Comparison of ENCODE assay signal across 9 cellular contexts in the genomic region with DNA sequence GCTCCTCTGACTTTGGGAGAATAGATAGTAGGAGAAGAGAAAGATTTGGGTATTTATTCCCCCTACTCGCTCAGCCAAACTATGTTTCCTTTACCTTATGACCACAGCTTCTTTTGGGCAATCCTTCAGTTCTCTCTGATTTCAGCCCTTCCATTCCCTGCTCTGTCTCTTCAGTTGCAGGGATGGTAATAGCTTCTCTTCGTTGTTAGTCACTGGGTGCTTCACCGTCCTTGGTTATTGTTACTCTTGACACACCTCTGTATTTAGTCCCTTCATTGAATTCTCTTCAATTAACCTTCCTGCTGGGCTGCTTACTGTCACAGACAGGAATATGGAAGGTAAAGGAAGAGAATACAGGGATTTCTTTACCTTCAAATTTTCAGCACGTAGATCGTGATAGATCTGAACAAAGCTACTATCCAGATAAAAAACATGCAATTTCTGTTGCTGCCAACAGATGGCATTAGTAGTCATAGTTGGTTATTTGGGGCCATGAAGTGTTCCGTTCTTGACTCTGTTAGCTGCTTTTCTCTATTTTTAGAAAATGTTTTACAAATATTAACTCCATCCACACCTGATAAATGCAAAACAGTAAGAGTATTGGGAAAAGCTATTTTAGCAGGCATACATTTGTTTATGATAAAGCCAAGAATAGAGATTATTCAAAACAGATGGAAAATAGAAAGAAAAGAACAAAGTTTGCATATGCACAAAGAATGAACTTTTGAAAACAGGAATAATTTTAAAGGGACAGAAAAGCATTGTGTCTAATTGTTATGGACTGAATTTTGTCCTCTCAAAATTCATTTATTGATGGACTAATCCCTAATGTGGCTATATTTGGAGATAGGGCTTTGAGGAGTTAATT. TPM values are rescaled to one million over a fixed set of nuclear protein-coding genes. Genes with fewer than 3 reads are reported as not detected.
DNase-seq lines count a peak whose midpoint lies in the region; ATAC-seq, FAIRE-seq and TF ChIP-seq lines count a peak whose summit lies in the region.
"Had no signal": no experiment of that assay in that cellular context is flagged by ENCODE, and none has a peak within 500 bp of the region (broad histone marks: within the 10 kb centered on the region; RNA-seq: fewer than 3 reads in every experiment).

No MANE protein-coding gene starts in this region.

- no peaks in the 10 kb centered on the region for H3K9me3 ChIP-seq in K562 (replicated peaks; ENCODE audit: control insufficient read depth, insufficient read depth, low read depth, low read length)
- no peaks in the 10 kb centered on the region for H3K9me3 ChIP-seq in iPS-20b (ENCODE audit: insufficient read depth, low read depth, low read length)
- no peaks in the 10 kb centered on the region for H3K9me3 ChIP-seq in spleen

- no peak overlapping the region for H3K9ac ChIP-seq in K562 (ENCODE audit: insufficient read depth in 1 of 2, low read depth in 2 of 2, low read length in 2 of 2)
- peak overlapping the region; percentile 70; the same call in 1 of the 2 replicates for H3K9ac ChIP-seq in iPS-20b (ENCODE audit: low read depth, low read length)

- H3K79me2 ChIP-seq in K562 (ENCODE audit: control insufficient read depth, insufficient read depth, low read length) = no peaks in the 10 kb centered on the region

- TF ChIP-seq POLR2A in K562 (conservative IDR thresholded peaks at IDR 0.05) (no peak), spleen (IDR thresholded peaks at IDR 0.05) (no peak)

- H4K20me1 ChIP-seq in K562 (replicated peaks; ENCODE audit: control insufficient read depth, insufficient read depth, low read length) = no peaks in the 10 kb centered on the region

- H2AFZ ChIP-seq in K562 (ENCODE audit: low read depth, low read length) = peak overlapping the region; percentile 53

- BruUV-seq in K562 (replicated peaks; lab: Mats Ljungman, UMichigan) = no TSS peak

- in situ Hi-C loops in K562 (cut with MboI) = no loop called here

- H3K4me1 ChIP-seq in K562 (replicated peaks in 1 of 2; ENCODE audit: control insufficient read depth in 2 of 2, insufficient read depth in 2 of 2, low read length in 2 of 2) = no peaks in the 10 kb centered on the region
- H3K4me1 ChIP-seq in iPS-20b (ENCODE audit: insufficient read depth, low read length) = peaks cover 5% of the 10 kb centered on the region; the same call in 1 of the 2 replicates
- H3K4me1 ChIP-seq in spleen = peaks cover 0 to 11% (median 8%) of the 10 kb centered on the region in 6 donors

- CTCF ChIA-PET in K562 (lab: Yijun Ruan, JAX; ENCODE audit: low intra/inter-chr PET ratio) = interaction anchor here (0.6 to 1.5 kb wide), 3 partner anchors 141 to 579 kb away, joined by 3 to 6 read pairs (median 5); partner anchors contain the start of gene CDK14

- TF ChIP-seq RAD21 in K562 (CRISPR knock-in tag; conservative IDR thresholded peaks at IDR 0.05 in 1 of 2, IDR thresholded peaks at IDR 0.05 in 1 of 2) = peak; percentile 50 to 69

- FAIRE-seq in GM19239 (lab: Jason Lieb, UNC) = peak; percentile 92
- FAIRE-seq in K562 (lab: Jason Lieb, UNC) = peak; percentile 84

- DNase-seq in DMS 273 (lab: John Stamatoyannopoulos, UW; ENCODE audit: unreplicated experiment) (peak; percentile 82), GM19239 (ENCODE audit: insufficient read length, low spot score) (peak; percentile 20), NCI-H345 treated with DMSO at 0.1 percent for 48 hours (lab: John Stamatoyannopoulos, UW; ENCODE audit: unreplicated experiment) (peak; percentile 36), K562 (ENCODE audit: extremely low read depth in 1 of 4, low spot score in 3 of 4) (peak; percentile 32 to 44 (median 38)), spleen (no peak), NCI-H128 (lab: John Stamatoyannopoulos, UW; ENCODE audit: unreplicated experiment) (no peak)

- no peaks in the 10 kb centered on the region for H3K9me1 ChIP-seq in K562 (ENCODE audit: control insufficient read depth, insufficient read depth, low read length)

- no peak overlapping the region for H3K4me2 ChIP-seq in K562 (ENCODE audit: insufficient read depth, low read length)

- H3K27ac ChIP-seq in K562 (ENCODE audit: extremely low read depth, low read depth, low read length) (no peak overlapping the region), iPS-20b (ENCODE audit: low read length) (no peak overlapping the region), spleen (no peak overlapping the region)

- H3K27me3 ChIP-seq in K562 (ENCODE audit: control insufficient read depth in 2 of 2, insufficient read depth in 2 of 2, low read length in 2 of 2) (no peaks in the 10 kb centered on the region), iPS-20b (ENCODE audit: insufficient read depth, low read length) (peaks cover 6% of the 10 kb centered on the region; the same call in 1 of the 2 replicates), spleen (replicated peaks in 1 of 7) (peaks cover 0 to 6% (median 0%) of the 10 kb centered on the region in 7 donors)

- peak; percentile 55 to 77 (median 67); a peak in 5 of 6 replicates for TF ChIP-seq CTCF in K562 (IDR thresholded peaks at IDR 0.05 in 2 of 3, conservative IDR thresholded peaks at IDR 0.05 in 1 of 3; ENCODE audit: insufficient read depth in 2 of 3, low read depth in 1 of 3, low read length in 3 of 3)
- peak; percentile 23 to 71 (median 59) for TF ChIP-seq CTCF in spleen (IDR thresholded peaks at IDR 0.05 in 8 of 11, conservative IDR thresholded peaks at IDR 0.05 in 3 of 11)

- no peak overlapping the region for H3K4me3 ChIP-seq in K562
- peak overlapping the region; percentile 63 for H3K4me3 ChIP-seq in iPS-20b (ENCODE audit: low read length)
- H3K4me3 ChIP-seq in spleen = peak overlapping the region in 1 of 8 donors; percentile 11

- H3K36me3 ChIP-seq in K562 (ENCODE audit: control insufficient read depth, insufficient read depth, low read length) = no peaks in the 10 kb centered on the region
- no peaks in the 10 kb centered on the region for H3K36me3 ChIP-seq in iPS-20b (ENCODE audit: insufficient read depth, low read depth, low read length)
- no peaks in the 10 kb centered on the region for H3K36me3 ChIP-seq in spleen

- ATAC-seq in HG03342 (IDR thresholded peaks at IDR 0.05; ENCODE audit: unreplicated experiment) (peak; percentile 88), K562 (peak; percentile 89)

- intact Hi-C loops in K562 (cut with micrococcal nuclease) = loop anchor here (2.0 to 5.0 kb wide), 2 partner anchors 172 to 579 kb away; no protein-coding TSS in a partner anchor
- intact Hi-C loops in spleen (cut with DNase I; ENCODE audit: low total_unique reads) = loop anchor here (10.0 kb wide), 1 partner anchor 169 kb away; no protein-coding TSS in a partner anchor

- POLR2A ChIA-PET in K562 (lab: Yijun Ruan, JAX) = interaction anchor here (0.6 to 0.8 kb wide), 2 partner anchors 12 to 52 kb away, joined by 3 to 4 read pairs; partner anchors contain the start of gene CLDN12

- WGBS in K562 (ENCODE audit: insufficient coverage, low coverage, missing lambda C conversion rate) = 3% methylated on average over 6 of the region's 6 CpGs
- 29 to 39% (median 35%) methylated on average over 6 of the region's 6 CpGs for WGBS in spleen, 5 donors

- TF ChIP-seq EP300 in K562 (IDR thresholded peaks at IDR 0.05; ENCODE audit: low read length) = no peak

TF ChIP-seq in K562, 482 proteins besides CTCF, POLR2A, EP300 and RAD21:
- TF ChIP-seq SMC3 (conservative IDR thresholded peaks at IDR 0.05; ENCODE audit: insufficient read depth, low read depth, low read length) (peak; percentile 39; the same call in 1 of the 2 replicates), RBM39 (optimal IDR thresholded peaks at IDR 0.05; ENCODE audit: low read depth, low read length) (no peak)

RNA-seq across cellular contexts. Expression of gene PTTG1IP2, which starts 14.0 kb away (rescaled TPM):
- not detected in 2 replicates for total RNA-seq in K562 (2011; cell fraction: chromatin; rRNA removed; ENCODE audit: low replicate concordance)
- not detected in 2 replicates for total RNA-seq in K562 (2011; cell fraction: nucleolus; rRNA removed)
- total RNA-seq in K562 (2011; cell fraction: nucleoplasm; rRNA removed) = not detected in 2 replicates
- total RNA-seq in K562 (2014; rRNA removed) (not detected in 2 replicates), K562 (2014; rRNA removed; fragmentation: Illumina TruSeq; extraction: Trizol) (not detected in 2 replicates), K562 (2015; rRNA removed; fragmentation: Illumina TruSeq; extraction: Trizol) (not detected in 2 replicates), K562 (2021) (not detected in 2 replicates), spleen (not detected)
- polyA plus RNA-seq in K562 (2011; rRNA removed) (not detected in 2 replicates), K562 (2014; fragmentation: Illumina TruSeq; extraction: Trizol) (not detected in 2 replicates), K562 (2014; fragmentation: Nextera tagmentation; extraction: Ambion mirVana) (not detected), K562 (2014; rRNA removed) (not detected in 2 replicates), spleen (not detected)
- polyA plus RNA-seq in K562 (2011; cell fraction: cytosol; rRNA removed) = not detected in 2 replicates
- not detected in 2 replicates for polyA plus RNA-seq in K562 (2011; cell fraction: nucleus; rRNA removed)
- not detected in 2 replicates for polyA plus RNA-seq in K562 (2012)
- polyA minus RNA-seq in K562 (2011; rRNA and poly(A)+ RNA removed) = not detected in 2 replicates
- not detected in 2 replicates for polyA minus RNA-seq in K562 (2011; cell fraction: cytosol; rRNA and poly(A)+ RNA removed)
- polyA minus RNA-seq in K562 (2011; cell fraction: nucleus; rRNA and poly(A)+ RNA removed) = not detected in 2 replicates
- polyA plus RNA-seq: thymus had no signal

RNA-seq across cellular contexts. Expression of gene CLDN12, which starts 52.1 kb away (rescaled TPM):
- 63.5 and 77.1 TPM in 2 replicates for total RNA-seq in K562 (2011; cell fraction: chromatin; rRNA removed; ENCODE audit: low replicate concordance)
- total RNA-seq in K562 (2011; cell fraction: nucleolus; rRNA removed) = 27.8 and 34.3 TPM in 2 replicates
- 67.9 and 96.9 TPM in 2 replicates for total RNA-seq in K562 (2011; cell fraction: nucleoplasm; rRNA removed)
- total RNA-seq in K562 (2014; rRNA removed) (5.8 and 7.1 TPM in 2 replicates), K562 (2014; rRNA removed; fragmentation: Illumina TruSeq; extraction: Trizol) (15.3 and 16.1 TPM in 2 replicates), K562 (2015; rRNA removed; fragmentation: Illumina TruSeq; extraction: Trizol) (12.5 and 12.8 TPM in 2 replicates), K562 (2021) (14.3 and 15.1 TPM in 2 replicates), spleen (10 to 100 TPM in 4 of 7 donors, 1 to 10 TPM in 3; 8.5 to 17.4 (median 11.4) TPM)
- polyA plus RNA-seq in K562 (2011; rRNA removed) (36.6 and 42.2 TPM in 2 replicates), K562 (2014; fragmentation: Illumina TruSeq; extraction: Trizol) (12.9 and 15.8 TPM in 2 replicates), K562 (2014; fragmentation: Nextera tagmentation; extraction: Ambion mirVana) (10 to 100 TPM; 17.5 to 18.0 TPM), K562 (2014; rRNA removed) (12.7 and 13.5 TPM in 2 replicates), spleen (10 to 100 TPM in 1 of 3 donors, 1 to 10 TPM in 2; 3.9 to 10.3 (median 4.6) TPM)
- 34.7 and 40.8 TPM in 2 replicates for polyA plus RNA-seq in K562 (2011; cell fraction: cytosol; rRNA removed)
- 70.0 and 111 TPM in 2 replicates for polyA plus RNA-seq in K562 (2011; cell fraction: nucleus; rRNA removed)
- 9.5 and 14.2 TPM in 2 replicates for polyA plus RNA-seq in K562 (2012)
- 37.3 and 64.1 TPM in 2 replicates for polyA minus RNA-seq in K562 (2011; rRNA and poly(A)+ RNA removed)
- 10.3 and 17.0 TPM in 2 replicates for polyA minus RNA-seq in K562 (2011; cell fraction: cytosol; rRNA and poly(A)+ RNA removed)
- polyA minus RNA-seq in K562 (2011; cell fraction: nucleus; rRNA and poly(A)+ RNA removed) = 29.5 and 30.5 TPM in 2 replicates

Comparison
In these comparisons a context has a peak if more than half of its experiments do, and no peak if none do; other contexts are left out.
1. DNase-seq: peak in DMS 273 (single experiment), GM19239 (single experiment), NCI-H345 treated with DMSO at 0.1 percent for 48 hours (single experiment) and K562 (4 of 4); none in spleen (single experiment) and NCI-H128 (single experiment).